16 cellular contexts compared by ENCODE assay signal in the genomic region with DNA sequence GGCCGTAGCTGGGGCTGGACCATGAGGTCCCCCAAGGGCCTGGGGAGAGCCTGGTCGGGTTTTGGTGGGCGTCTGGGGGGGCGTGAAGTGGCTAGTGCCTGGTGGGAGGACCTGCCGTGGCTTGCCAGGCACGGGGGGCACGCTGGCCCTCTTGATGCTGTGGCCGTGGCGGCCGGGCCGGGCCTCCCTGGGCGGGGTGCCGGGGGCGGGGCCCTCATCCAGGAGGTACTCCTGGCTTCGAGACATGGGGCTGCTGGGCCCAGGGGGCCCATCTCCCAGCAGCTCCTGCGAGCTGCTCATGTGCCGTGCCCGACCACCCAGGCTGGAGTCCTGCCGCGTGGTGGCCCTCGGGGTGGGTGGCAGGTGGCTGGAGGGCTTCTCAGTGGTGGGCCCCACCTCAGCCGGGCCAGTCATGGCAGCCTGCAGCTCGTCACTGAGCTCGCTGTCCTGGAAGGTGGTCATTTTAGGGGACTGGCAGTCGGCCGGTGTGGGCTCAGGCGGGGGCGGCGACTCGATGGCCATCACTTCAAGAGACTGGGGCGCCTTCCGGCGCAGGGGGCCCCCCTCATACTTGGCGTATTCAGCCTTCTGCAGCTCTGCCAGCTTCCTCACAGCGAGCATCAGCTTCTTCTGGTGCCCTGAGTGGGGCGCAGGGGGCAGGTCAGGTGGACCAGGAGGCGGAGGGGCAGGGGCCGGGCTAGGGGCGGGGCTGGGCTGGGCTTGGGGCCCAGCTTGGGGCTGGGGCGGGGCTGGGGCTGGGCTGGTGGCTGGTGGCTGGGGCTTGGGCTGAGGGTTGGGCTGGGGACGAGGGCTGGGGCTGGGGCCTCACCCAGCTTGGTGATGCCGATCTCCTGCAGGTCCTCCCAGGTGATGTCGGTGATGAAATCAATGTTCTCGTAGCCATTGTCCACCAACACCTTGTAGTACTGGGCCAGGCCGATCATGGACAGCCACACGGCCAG. TPM values are rescaled to one million over a fixed set of nuclear protein-coding genes. Genes with fewer than 3 reads are reported as not detected.
A peak's percentile ranks its signal among the peaks of the same experiment; 100 is the strongest.
DNase-seq lines count a peak whose midpoint lies in the region; ATAC-seq and TF ChIP-seq lines count a peak whose summit lies in the region.
"Had no signal": no experiment of that assay in that cellular context is flagged by ENCODE, and none has a peak within 500 bp of the region (broad histone marks: within the 10 kb centered on the region; RNA-seq: fewer than 3 reads in every experiment).

No MANE protein-coding gene starts in this region.

- H3K36me3 ChIP-seq in HEK293 (ENCODE audit: control insufficient read depth in 2 of 2, insufficient read depth in 1 of 2, low read length in 2 of 2) (peaks cover 0 to 30% of the 10 kb centered on the region in 2 experiments; a peak in 1 of 3 replicates), mesenchymal stem cell (ENCODE audit: control insufficient read depth in 1 of 2, insufficient read depth in 2 of 2, low read depth in 1 of 2, low read length in 2 of 2) (peaks cover 15 to 58% of the 10 kb centered on the region in 2 experiments)

- H3K27ac ChIP-seq in HEK293 (ENCODE audit: extremely low read depth, low read depth, low read length): no peak overlapping the region
- H3K27ac ChIP-seq in mesenchymal stem cell (ENCODE audit: low read length, poor library complexity, severe bottlenecking): no peak overlapping the region
- H3K27ac ChIP-seq: SK-N-MC had no signal

- H3K9ac ChIP-seq in mesenchymal stem cell (ENCODE audit: low read length): no peak overlapping the region

- H3K9me3 ChIP-seq in HEK293 (ENCODE audit: control insufficient read depth, insufficient read depth, low read depth, low read length) (no peaks in the 10 kb centered on the region), mesenchymal stem cell (ENCODE audit: control insufficient read depth, low read length) (no peaks in the 10 kb centered on the region)
- H3K9me3 ChIP-seq: BE2C had no signal

- ATAC-seq in WTC11: peak; percentile 12
- ATAC-seq: PC-3, T-cell had no signal

- WGBS in mesenchymal stem cell: 92% methylated on average over 45 of the region's 46 CpGs

- no peak overlapping the region for H3K14ac ChIP-seq in mesenchymal stem cell (ENCODE audit: low read length in 2 of 2)

- H2BK120ac ChIP-seq in mesenchymal stem cell (ENCODE audit: low read depth, low read length): no peak overlapping the region

- no peak overlapping the region for H3K4me2 ChIP-seq in mesenchymal stem cell (ENCODE audit: low read length, poor library complexity, severe bottlenecking)

- no peaks in the 10 kb centered on the region for H3K4me1 ChIP-seq in HEK293 (ENCODE audit: control insufficient read depth, insufficient read depth, low read length)
- peaks cover 9% of the 10 kb centered on the region for H3K4me1 ChIP-seq in mesenchymal stem cell (ENCODE audit: control insufficient read depth, insufficient read depth, low read depth, low read length)
- H3K4me1 ChIP-seq: BE2C had no signal

- no peak overlapping the region for H2BK15ac ChIP-seq in mesenchymal stem cell (ENCODE audit: low read depth, poor library complexity, severe bottlenecking)

- H4K8ac ChIP-seq in mesenchymal stem cell (ENCODE audit: low read length): no peak overlapping the region

- H3K4me3 ChIP-seq in HEK293 (ENCODE audit: low read depth, low read length): no peak overlapping the region
- H3K4me3 ChIP-seq in mesenchymal stem cell (ENCODE audit: insufficient read depth in 1 of 2, low read depth in 1 of 2, low read length in 2 of 2): no peak overlapping the region
- H3K4me3 ChIP-seq: SK-N-MC had no signal

- H3K4me3 Mint-ChIP-seq in WTC11: no peak overlapping the region
- H3K4me3 Mint-ChIP-seq: T-cell had no signal

- peak; percentile 53 for DNase-seq in WTC11 (ENCODE audit: low spot score)
- no peak for DNase-seq in mesenchymal stem cell
- no peak for DNase-seq in NCI-H526 treated with DMSO at 0.1 percent for 48 hours (lab: John Stamatoyannopoulos, UW)
- no peak for DNase-seq in CD1c-positive myeloid dendritic cell (ENCODE audit: extremely low spot score)
- DNase-seq: BE2C; IMR-90; MV-4-11; NCI-H1436; NCI-H2029 treated with DMSO at 0.1 percent for 48 hours; NCI-H2227 treated with DMSO at 0.1 percent for 48 hours; NCI-H524 treated with DMSO at 0.1 percent for 48 hours; NK-92 treated with Interleukin-12 subunit alpha and Interleukin-12 subunit beta, amount 100 ng/mL, for 24 hours; PC-3; T-cell had no signal

- CTCF ChIA-PET in HEK293 (lab: Yijun Ruan, JAX): no interaction called here
- CTCF ChIA-PET in WTC11 (lab: Charles Lee): interaction anchor here (5.7 kb wide), 1 partner anchor 13 kb away, joined by 24 read pairs; no protein-coding TSS in a partner anchor

- H3K27me3 Mint-ChIP-seq in WTC11 (ENCODE audit: low read depth): no peaks in the 10 kb centered on the region
- H3K27me3 Mint-ChIP-seq: T-cell had no signal

- no peak for TF ChIP-seq CTCF in HEK293 (tag by site-specific recombination; IDR thresholded peaks at IDR 0.05)
- no peak for TF ChIP-seq CTCF in WTC11 (IDR thresholded peaks at IDR 0.05)

- 0 out of 2 replicates have a peak, but pooled peaks cover 3% of the 10 kb centered on the region for H3K4me1 Mint-ChIP-seq in WTC11

- H2BK12ac ChIP-seq in mesenchymal stem cell (ENCODE audit: low read length in 2 of 2): no peak overlapping the region

- no peak overlapping the region for H2AK5ac ChIP-seq in mesenchymal stem cell (ENCODE audit: low read length, severe bottlenecking)

- no peaks in the 10 kb centered on the region for H3K9me3 Mint-ChIP-seq in WTC11
- H3K9me3 Mint-ChIP-seq: T-cell had no signal

- no peak overlapping the region for H2BK5ac ChIP-seq in mesenchymal stem cell (ENCODE audit: low read depth, low read length, poor library complexity, severe bottlenecking)

- H2AFZ ChIP-seq in mesenchymal stem cell (ENCODE audit: low read depth, low read length): peak overlapping the region; percentile 29

- no peak overlapping the region for H3K23ac ChIP-seq in mesenchymal stem cell (ENCODE audit: low read length in 2 of 2)

- no peak overlapping the region for H3K18ac ChIP-seq in mesenchymal stem cell (ENCODE audit: low read depth in 1 of 2, low read length in 2 of 2)

- no peak overlapping the region for H4K91ac ChIP-seq in mesenchymal stem cell (ENCODE audit: low read length)

- peaks cover 0 to 11% of the 10 kb centered on the region in 2 experiments for H3K27me3 ChIP-seq in mesenchymal stem cell (ENCODE audit: control insufficient read depth in 1 of 2, insufficient read depth in 1 of 2, low read length in 2 of 2)
- H3K27me3 ChIP-seq: BE2C had no signal

- H3K79me1 ChIP-seq in mesenchymal stem cell (replicated peaks; ENCODE audit: low read length, poor library complexity, severe bottlenecking): peaks cover 4% of the 10 kb centered on the region

- POLR2A ChIA-PET in HEK293 (lab: Yijun Ruan, JAX) (interaction anchor here (1.1 to 1.3 kb wide), 2 partner anchors 26 to 30 kb away, joined by 7 to 13 read pairs; a partner anchor contains a TSS), WTC11 (lab: Charles Lee) (interaction anchor here (0.9 to 1.3 kb wide), 2 partner anchors 26 to 45 kb away, joined by 4 to 5 read pairs; a partner anchor contains a TSS)

- H3K4ac ChIP-seq in mesenchymal stem cell (ENCODE audit: low read depth in 1 of 2, low read length in 2 of 2): no peak overlapping the region

- H3K27ac Mint-ChIP-seq in WTC11: no peak overlapping the region
- H3K27ac Mint-ChIP-seq: T-cell had no signal

- peaks cover under 1% of the 10 kb centered on the region; the same call in 1 of the 2 replicates for H3K36me3 Mint-ChIP-seq in WTC11

TF ChIP-seq in HEK293, 187 proteins besides CTCF, POLR2A, EP300 and RAD21 (continues in another document):
- TF ChIP-seq, protein P1, sequence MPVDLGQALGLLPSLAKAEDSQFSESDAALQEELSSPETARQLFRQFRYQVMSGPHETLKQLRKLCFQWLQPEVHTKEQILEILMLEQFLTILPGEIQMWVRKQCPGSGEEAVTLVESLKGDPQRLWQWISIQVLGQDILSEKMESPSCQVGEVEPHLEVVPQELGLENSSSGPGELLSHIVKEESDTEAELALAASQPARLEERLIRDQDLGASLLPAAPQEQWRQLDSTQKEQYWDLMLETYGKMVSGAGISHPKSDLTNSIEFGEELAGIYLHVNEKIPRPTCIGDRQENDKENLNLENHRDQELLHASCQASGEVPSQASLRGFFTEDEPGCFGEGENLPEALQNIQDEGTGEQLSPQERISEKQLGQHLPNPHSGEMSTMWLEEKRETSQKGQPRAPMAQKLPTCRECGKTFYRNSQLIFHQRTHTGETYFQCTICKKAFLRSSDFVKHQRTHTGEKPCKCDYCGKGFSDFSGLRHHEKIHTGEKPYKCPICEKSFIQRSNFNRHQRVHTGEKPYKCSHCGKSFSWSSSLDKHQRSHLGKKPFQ (tag by site-specific recombination; IDR thresholded peaks at IDR 0.05): no peak

TF ChIP-seq in WTC11, 78 proteins besides CTCF, POLR2A, EP300 and RAD21 (continues in another document):
- no peak for TF ChIP-seq FOXK1 (CRISPR knock-in tag; IDR thresholded peaks at IDR 0.05)
- no peak for TF ChIP-seq ZNF219 (CRISPR knock-in tag; IDR thresholded peaks at IDR 0.05; ENCODE audit: borderline replicate concordance)
- no peak for TF ChIP-seq ZNF263 (CRISPR knock-in tag; IDR thresholded peaks at IDR 0.05; ENCODE audit: low read depth)
- TF ChIP-seq ETV6 (CRISPR knock-in tag; IDR thresholded peaks at IDR 0.05): no peak
- TF ChIP-seq SP1 (CRISPR knock-in tag; conservative IDR thresholded peaks at IDR 0.05): no peak
- TF ChIP-seq, protein P2, sequence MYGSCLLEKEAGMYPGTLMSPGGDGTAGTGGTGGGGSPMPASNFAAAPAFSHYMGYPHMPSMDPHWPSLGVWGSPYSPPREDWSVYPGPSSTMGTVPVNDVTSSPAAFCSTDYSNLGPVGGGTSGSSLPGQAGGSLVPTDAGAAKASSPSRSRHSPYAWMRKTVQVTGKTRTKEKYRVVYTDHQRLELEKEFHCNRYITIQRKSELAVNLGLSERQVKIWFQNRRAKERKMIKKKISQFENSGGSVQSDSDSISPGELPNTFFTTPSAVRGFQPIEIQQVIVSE (CRISPR knock-in tag; IDR thresholded peaks at IDR 0.05; ENCODE audit: borderline replicate concordance): no peak
- TF ChIP-seq ESRRA (CRISPR knock-in tag; IDR thresholded peaks at IDR 0.05; ENCODE audit: borderline replicate concordance): no peak
- TF ChIP-seq OVOL2 (CRISPR knock-in tag; IDR thresholded peaks at IDR 0.05; ENCODE audit: borderline replicate concordance): no peak

RNA-seq across cellular contexts. Expression of a gene that starts 15.2 kb away (rescaled TPM):
- total RNA-seq in WTC11 (2021): 9.4 to 15.7 TPM (median 11.3 TPM) in 3 replicates
- 0.12 TPM for polyA plus RNA-seq in mesenchymal stem cell (2013, experiment 1 of 2)
- 0.08 TPM for polyA plus RNA-seq in mesenchymal stem cell (2013, experiment 2 of 2)
- total RNA-seq: IMR-90 had no signal

RNA-seq across cellular contexts. Expression of a gene that starts 24.0 kb away (rescaled TPM):
- 71.6 to 76.1 TPM (median 75.9 TPM) in 3 replicates for total RNA-seq in WTC11 (2021)
- 45.9 TPM for polyA plus RNA-seq in mesenchymal stem cell (2013, experiment 1 of 2)
- polyA plus RNA-seq in mesenchymal stem cell (2013, experiment 2 of 2): 45.0 TPM

RNA-seq across cellular contexts. Expression of a gene that starts 25.7 kb away (rescaled TPM):
- total RNA-seq in WTC11 (2021): 148 to 159 TPM (median 152 TPM) in 3 replicates
- polyA plus RNA-seq in mesenchymal stem cell (2013, experiment 1 of 2): 107 TPM
- 101 TPM for polyA plus RNA-seq in mesenchymal stem cell (2013, experiment 2 of 2)

RNA-seq across cellular contexts. Expression of a gene that starts 29.4 kb away (rescaled TPM):
- total RNA-seq in WTC11 (2021): 12.5 to 15.2 TPM (median 13.6 TPM) in 3 replicates
- 1.4 TPM for polyA plus RNA-seq in mesenchymal stem cell (2013, experiment 1 of 2)
- 2.1 TPM for polyA plus RNA-seq in mesenchymal stem cell (2013, experiment 2 of 2)

RNA-seq across cellular contexts. Expression of a gene that starts 32.8 kb away (rescaled TPM):
- 6.2 to 7.3 TPM (median 6.9 TPM) in 3 replicates for total RNA-seq in WTC11 (2021)
- polyA plus RNA-seq in mesenchymal stem cell (2013, experiment 1 of 2): 4.7 TPM
- 4.4 TPM for polyA plus RNA-seq in mesenchymal stem cell (2013, experiment 2 of 2)
